Comparison of ENCODE assay signal across 13 cellular contexts in genomic region chr7:150382123-150382843, GRCh38. TPM values are rescaled to one million over a fixed set of nuclear protein-coding genes. Genes with fewer than 3 reads are reported as not detected.
DNase-seq lines count a peak whose midpoint lies in the region; TF ChIP-seq lines count a peak whose summit lies in the region.
"Had no signal": no experiment of that assay in that cellular context is flagged by ENCODE, and none has a peak within 500 bp of the region (broad histone marks: within the 10 kb centered on the region; RNA-seq: fewer than 3 reads in every experiment).

No MANE protein-coding gene starts in this region.

- peak overlapping the region; percentile 14 for H2AK5ac ChIP-seq in trophoblast cell (ENCODE audit: low read length)

- H3K23ac ChIP-seq in trophoblast cell (ENCODE audit: low read length): no peak overlapping the region

- peaks cover 22% of the 10 kb centered on the region for H3F3A ChIP-seq in PC-9 (ENCODE audit: insufficient read depth, low read depth)

- H3K4me1 ChIP-seq in ectodermal cell (ENCODE audit: control insufficient read depth, insufficient read depth, low read length) (peaks cover 65% of the 10 kb centered on the region), trophoblast cell (ENCODE audit: control insufficient read depth in 1 of 2, insufficient read depth in 2 of 2, low read length in 2 of 2) (peaks cover 30 to 35% of the 10 kb centered on the region in 2 experiments), PC-9 (replicated peaks; ENCODE audit: insufficient read depth) (peaks cover 20% of the 10 kb centered on the region)

- no peak overlapping the region for H3K4ac ChIP-seq in trophoblast cell (ENCODE audit: low read depth, low read length)

- H2AFZ ChIP-seq in trophoblast cell (ENCODE audit: insufficient read depth, low read length, poor library complexity) (no peak overlapping the region), PC-9 (no peak overlapping the region)

- peak overlapping the region; percentile 40 for H3K4me3 ChIP-seq in LNCaP clone FGC (ENCODE audit: low read depth, low read length)
- peak overlapping the region; percentile 10 for H3K4me3 ChIP-seq in ectodermal cell (ENCODE audit: insufficient read depth, low read depth, low read length)
- H3K4me3 ChIP-seq in trophoblast cell (ENCODE audit: low read depth, low read length): no peak overlapping the region
- H3K4me3 ChIP-seq in PC-9: no peak overlapping the region
- H3K4me3 ChIP-seq: SJSA1 had no signal

- no peak overlapping the region for H2BK5ac ChIP-seq in trophoblast cell (ENCODE audit: low read depth, low read length, poor library complexity)

- no peak overlapping the region for H3K4me2 ChIP-seq in trophoblast cell (ENCODE audit: low read length)
- no peak overlapping the region for H3K4me2 ChIP-seq in PC-9

- H3K27me3 ChIP-seq in ectodermal cell (ENCODE audit: control insufficient read depth, insufficient read depth, low read length, poor library complexity, severe bottlenecking) (no peaks in the 10 kb centered on the region), trophoblast cell (ENCODE audit: insufficient read depth, low read length) (no peaks in the 10 kb centered on the region), PC-9 (ENCODE audit: insufficient read depth, low read depth) (no peaks in the 10 kb centered on the region)
- H3K27me3 ChIP-seq: SJSA1 had no signal

- no peak overlapping the region for H4K12ac ChIP-seq in trophoblast cell (ENCODE audit: low read depth, low read length)

- intact Hi-C loops in PC-9 (cut with micrococcal nuclease; ENCODE audit: unreplicated experiment): no loop called here

- 83 to 84% methylated on average over 20 of the region's 20 CpGs for WGBS in ectodermal cell, 2 experiments
- WGBS in trophoblast cell (ENCODE audit: extremely low coverage, insufficient coverage, insufficient read length): no CpG with 5 or more reads among the region's 20 CpGs

- TF ChIP-seq CTCF in LNCaP clone FGC (IDR thresholded peaks at IDR 0.05; ENCODE audit: control insufficient read depth, extremely low read depth, insufficient read depth) (peak; percentile 35; the same call in 1 of the 2 replicates), PC-9 (conservative IDR thresholded peaks at IDR 0.05) (no peak)

- no peak overlapping the region for H4K8ac ChIP-seq in trophoblast cell (ENCODE audit: low read depth, low read length)

- H3K9me3 ChIP-seq in ectodermal cell (ENCODE audit: control insufficient read depth, low read length) (no peaks in the 10 kb centered on the region), trophoblast cell (ENCODE audit: insufficient read depth, low read depth, low read length) (peaks cover 2% of the 10 kb centered on the region), PC-9 (ENCODE audit: insufficient read depth, low read depth) (no peaks in the 10 kb centered on the region)
- H3K9me3 ChIP-seq: SJSA1 had no signal

- H3K18ac ChIP-seq in trophoblast cell (ENCODE audit: low read length): peak overlapping the region; percentile 49

- H3K9me2 ChIP-seq in PC-9 (ENCODE audit: insufficient read depth): no peaks in the 10 kb centered on the region

- no peak overlapping the region for H3K14ac ChIP-seq in trophoblast cell (ENCODE audit: low read length)

- DNase-seq in COLO668 (lab: John Stamatoyannopoulos, UW; ENCODE audit: unreplicated experiment) (peak; percentile 79), LNCaP clone FGC (ENCODE audit: low read depth) (no peak), trophoblast cell (no peak), MV-4-11 (lab: John Stamatoyannopoulos, UW) (no peak), NCI-H1105 treated with DMSO at 0.1 percent for 48 hours (lab: John Stamatoyannopoulos, UW) (no peak), KG1 (lab: John Stamatoyannopoulos, UW) (no peak), PC-9 (no peak)
- DNase-seq: activated gamma-delta T cell, DMS79, kidney glomerular epithelial cell, NCI-H345 had no signal

- CTCF ChIA-PET in PC-9 (lab: Charles Lee): no interaction called here

- H3K27ac ChIP-seq in ectodermal cell (ENCODE audit: insufficient read depth, low read depth, low read length, poor library complexity, severe bottlenecking) (peak overlapping the region; percentile 89), trophoblast cell (ENCODE audit: low read depth, low read length) (no peak overlapping the region), PC-9 (no peak overlapping the region)
- H3K27ac ChIP-seq: SJSA1 had no signal

- H4K20me1 ChIP-seq in PC-9 (ENCODE audit: insufficient read depth): no peaks in the 10 kb centered on the region

- H3K36me3 ChIP-seq in ectodermal cell (ENCODE audit: control insufficient read depth, insufficient read depth, low read length) (no peaks in the 10 kb centered on the region), trophoblast cell (ENCODE audit: control insufficient read depth in 1 of 2, insufficient read depth in 2 of 2, low read length in 2 of 2) (peaks cover 5 to 9% of the 10 kb centered on the region in 2 experiments), PC-9 (ENCODE audit: low read depth) (no peaks in the 10 kb centered on the region)
- H3K36me3 ChIP-seq: SJSA1 had no signal

- POLR2A ChIA-PET in PC-9 (lab: Charles Lee; ENCODE audit: unreplicated experiment): no interaction called here

- BruUV-seq in PC-9 (replicated peaks; lab: Mats Ljungman, UMichigan): no TSS peak

- H3K9ac ChIP-seq in trophoblast cell (ENCODE audit: low read length): no peak overlapping the region

- peak overlapping the region; percentile 15 for H4K91ac ChIP-seq in trophoblast cell (ENCODE audit: low read depth, low read length)

- H2BK12ac ChIP-seq in trophoblast cell (ENCODE audit: low read length): peak overlapping the region; percentile 25

- H3K79me1 ChIP-seq in trophoblast cell (ENCODE audit: low read length): peaks cover 24% of the 10 kb centered on the region

- H2BK120ac ChIP-seq in trophoblast cell (ENCODE audit: insufficient read depth, low read length, poor library complexity): no peak overlapping the region

- H3K79me2 ChIP-seq in trophoblast cell (ENCODE audit: control insufficient read depth, insufficient read depth, low read length, poor library complexity): peaks cover 16% of the 10 kb centered on the region
- no peaks in the 10 kb centered on the region for H3K79me2 ChIP-seq in PC-9 (ENCODE audit: low read depth)

RNA-seq across cellular contexts. Expression of gene ZNF775, which starts 3.2 kb away (rescaled TPM):
- 16.7 TPM for polyA plus RNA-seq in ectodermal cell (2013, experiment 1 of 4)
- polyA plus RNA-seq in ectodermal cell (2013, experiment 2 of 4): 14.4 TPM
- polyA plus RNA-seq in ectodermal cell (2013, experiment 3 of 4): 16.5 TPM
- polyA plus RNA-seq in ectodermal cell (2013, experiment 4 of 4): 15.2 TPM
- 7.7 TPM in 2 replicates for polyA plus RNA-seq in trophoblast cell (2013)
- total RNA-seq in PC-9 (2021): 3.1 and 3.4 TPM in 2 replicates

RNA-seq across cellular contexts. Expression of gene REPIN1, which starts 13.7 kb away (rescaled TPM):
- 75.3 TPM for polyA plus RNA-seq in ectodermal cell (2013, experiment 1 of 4)
- 83.3 TPM for polyA plus RNA-seq in ectodermal cell (2013, experiment 2 of 4)
- 73.8 TPM for polyA plus RNA-seq in ectodermal cell (2013, experiment 3 of 4)
- polyA plus RNA-seq in ectodermal cell (2013, experiment 4 of 4): 79.6 TPM
- 165 and 168 TPM in 2 replicates for polyA plus RNA-seq in trophoblast cell (2013)
- 172 and 174 TPM in 2 replicates for total RNA-seq in PC-9 (2021)

RNA-seq across cellular contexts. Expression of gene RARRES2, which starts 40.9 kb away (rescaled TPM):
- polyA plus RNA-seq in ectodermal cell (2013, experiment 1 of 4): 4.9 TPM
- 3.5 TPM for polyA plus RNA-seq in ectodermal cell (2013, experiment 2 of 4)
- polyA plus RNA-seq in ectodermal cell (2013, experiment 3 of 4): 5.2 TPM
- 5.9 TPM for polyA plus RNA-seq in ectodermal cell (2013, experiment 4 of 4)
- polyA plus RNA-seq in trophoblast cell (2013): 149 and 152 TPM in 2 replicates
- total RNA-seq in PC-9 (2021): not detected in 2 replicates
- total RNA-seq: SJSA1 had no signal

RNA-seq across cellular contexts. Expression of gene ACTR3C, which starts 58.9 kb away (rescaled TPM):
- polyA plus RNA-seq in ectodermal cell (2013, experiment 1 of 4): 0.93 TPM
- polyA plus RNA-seq in ectodermal cell (2013, experiment 2 of 4): 0.44 TPM
- polyA plus RNA-seq in ectodermal cell (2013, experiment 3 of 4): 0.48 TPM
- polyA plus RNA-seq in ectodermal cell (2013, experiment 4 of 4): 0.20 TPM
- polyA plus RNA-seq in trophoblast cell (2013): 0.03 and 0.11 TPM in 2 replicates
- total RNA-seq in PC-9 (2021): 24.1 and 34.5 TPM in 2 replicates
- total RNA-seq: SJSA1 had no signal

RNA-seq across cellular contexts. Expression of gene LRRC61, which starts 59.1 kb away (rescaled TPM):
- polyA plus RNA-seq in ectodermal cell (2013, experiment 1 of 4): 42.1 TPM
- polyA plus RNA-seq in ectodermal cell (2013, experiment 2 of 4): 47.4 TPM
- polyA plus RNA-seq in ectodermal cell (2013, experiment 3 of 4): 37.9 TPM
- 45.0 TPM for polyA plus RNA-seq in ectodermal cell (2013, experiment 4 of 4)
- 0.15 and 0.32 TPM in 2 replicates for polyA plus RNA-seq in trophoblast cell (2013)
- 34.8 and 42.3 TPM in 2 replicates for total RNA-seq in PC-9 (2021)
- total RNA-seq: SJSA1 had no signal

Comparison
In these comparisons a context has a peak if more than half of its experiments do, and no peak if none do; other contexts are left out.
1. H3K4me3 ChIP-seq: peak in LNCaP clone FGC (single experiment) and ectodermal cell (single experiment); none in trophoblast cell (single experiment) and PC-9 (single experiment).